In the genomic region with DNA sequence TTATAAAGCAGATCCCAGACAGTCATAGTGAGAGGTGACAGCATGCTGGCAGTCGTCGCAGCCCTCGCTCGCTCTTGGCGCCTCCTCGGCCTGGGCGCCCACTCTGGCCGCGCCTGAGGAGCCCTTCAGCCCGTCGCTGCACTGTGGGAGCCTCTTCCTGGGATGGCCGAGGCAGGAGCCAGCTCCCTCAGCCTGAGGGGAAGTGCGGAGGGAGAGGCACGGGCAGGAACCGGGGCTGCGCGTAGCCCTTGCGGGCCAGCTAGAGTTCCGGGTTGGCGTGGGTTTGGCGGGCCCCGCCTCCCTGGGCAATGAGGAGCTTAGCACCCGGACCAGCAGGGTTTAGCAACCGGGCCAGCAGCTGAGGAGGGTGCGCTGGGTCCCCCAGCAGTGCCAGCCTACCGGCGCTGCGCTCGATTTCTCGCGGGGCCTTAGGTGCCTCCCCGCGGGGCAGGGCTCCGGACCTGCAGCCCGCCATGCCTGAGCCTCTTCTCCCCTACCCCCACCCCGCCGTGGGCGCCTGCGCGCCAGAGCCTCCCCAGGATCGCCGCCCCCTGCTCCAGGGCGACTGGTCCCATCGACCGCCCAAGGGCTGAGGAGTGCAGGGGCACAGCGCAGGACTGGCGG, we compare ENCODE assay signal across 16 cellular contexts.
"Had no signal": no experiment of that assay in that cellular context is flagged by ENCODE, and none has a peak within 500 bp of the region (broad histone marks: within the 10 kb centered on the region; RNA-seq: fewer than 3 reads in every experiment).

No MANE protein-coding gene starts in this region.

- H3K4me1 Mint-ChIP-seq: activated B cell treated with CpG ODN at 0.5 μM for 24 hours had no signal

- H3K27ac ChIP-seq: ascending aorta, breast epithelium, sigmoid colon, SJSA1, upper lobe of left lung had no signal

- DNase-seq: activated B cell treated with CpG ODN at 0.5 μM for 24 hours; activated CD4-positive, alpha-beta T cell treated with anti-CD3 and anti-CD28 coated beads for 48 hours; activated CD8-positive, alpha-beta T cell treated with anti-CD3 and anti-CD28 coated beads, Interleukin-2, amount 10 ng/mL, durations not matched to agents 7 days and 5 days; activated naive CD4-positive, alpha-beta T cell treated with anti-CD3 and anti-CD28 coated beads for 36 hours; activated naive CD8-positive, alpha-beta T cell treated with anti-CD3 and anti-CD28 coated beads, Interleukin-2, amount 50 U/mL, for 24 hours; cerebellar nuclear complex; effector CD8-positive, alpha-beta T cell; nephron progenitor cell; sigmoid colon; stimulated activated CD4-positive, alpha-beta T cell treated with anti-CD3 and anti-CD28 coated beads, Interleukin-1b, Interleukin-23, amount 100 ng/mL, for 48 hours; stimulated activated naive CD4-positive, alpha-beta T cell; T-helper 2 cell had no signal

- H3K4me1 ChIP-seq: ascending aorta, breast epithelium, sigmoid colon, SJSA1, upper lobe of left lung had no signal

- H3K27me3 ChIP-seq: ascending aorta, breast epithelium, sigmoid colon, SJSA1, upper lobe of left lung had no signal

- H3K4me3 ChIP-seq: ascending aorta, breast epithelium, sigmoid colon, SJSA1, upper lobe of left lung had no signal

- H3K9me3 Mint-ChIP-seq: activated naive CD4-positive, alpha-beta T cell treated with anti-CD3 and anti-CD28 coated beads for 36 hours; activated naive CD8-positive, alpha-beta T cell treated with anti-CD3 and anti-CD28 coated beads, Interleukin-2, amount 50 U/mL, for 24 hours had no signal

- ATAC-seq: activated CD8-positive, alpha-beta T cell treated with anti-CD3 and anti-CD28 coated beads, Interleukin-2, amount 10 ng/mL, durations not matched to agents 7 days and 5 days; activated naive CD8-positive, alpha-beta T cell treated with anti-CD3 and anti-CD28 coated beads, Interleukin-2, amount 50 U/mL, for 24 hours had no signal

- H3K4me3 Mint-ChIP-seq: activated B cell treated with CpG ODN at 0.5 μM for 24 hours; activated CD8-positive, alpha-beta T cell treated with anti-CD3 and anti-CD28 coated beads, Interleukin-2, amount 10 ng/mL, durations not matched to agents 7 days and 5 days; activated naive CD4-positive, alpha-beta T cell treated with anti-CD3 and anti-CD28 coated beads for 36 hours; activated naive CD8-positive, alpha-beta T cell treated with anti-CD3 and anti-CD28 coated beads, Interleukin-2, amount 50 U/mL, for 24 hours; nephron progenitor cell had no signal

- H3K27ac Mint-ChIP-seq: activated B cell treated with CpG ODN at 0.5 μM for 24 hours; activated CD8-positive, alpha-beta T cell treated with anti-CD3 and anti-CD28 coated beads, Interleukin-2, amount 10 ng/mL, durations not matched to agents 7 days and 5 days; activated naive CD4-positive, alpha-beta T cell treated with anti-CD3 and anti-CD28 coated beads for 36 hours; activated naive CD8-positive, alpha-beta T cell treated with anti-CD3 and anti-CD28 coated beads, Interleukin-2, amount 50 U/mL, for 24 hours; nephron progenitor cell had no signal

- H3K9me3 ChIP-seq: ascending aorta, breast epithelium, sigmoid colon, upper lobe of left lung had no signal

- H3K36me3 ChIP-seq: ascending aorta, breast epithelium, sigmoid colon, SJSA1, upper lobe of left lung had no signal
